ENCODE assay signal across 27 cellular contexts in genomic region chr1:76121850-76122249, GRCh38. TPM values are rescaled to one million over a fixed set of nuclear protein-coding genes. Genes with fewer than 3 reads are reported as not detected.
"Had no signal": no experiment of that assay in that cellular context is flagged by ENCODE, and none has a peak within 500 bp of the region (broad histone marks: within the 10 kb centered on the region; RNA-seq: fewer than 3 reads in every experiment).

No MANE protein-coding gene starts in this region.

- FAIRE-seq: colon, endothelial cell of umbilical vein, frontal cortex, TTC549 had no signal

- H3K4me3 ChIP-seq: adrenal gland, ascending aorta, ovary, right lobe of liver, skin epidermis, tibial nerve had no signal

- H3K27me3 Mint-ChIP-seq: activated naive CD8-positive, alpha-beta T cell; central memory CD8-positive, alpha-beta T cell; stimulated activated naive CD8-positive, alpha-beta T cell treated with anti-CD3 and anti-CD28 coated beads, Interleukin-15, amount 100 ng/mL, for 72 hours had no signal

- H3K27ac Mint-ChIP-seq: activated naive CD8-positive, alpha-beta T cell; activated T-helper 2 cell treated with anti-CD3 and anti-CD28 coated beads, Interferon-gamma antibody, Interleukin-2, Interleukin-4, amounts not matched to agents 10 μg/mL and 5 μg/mL and 100 μg/mL, durations not matched to agents 14 hours and 24 hours and 36 hours; effector memory CD8-positive, alpha-beta T cell; natural killer cell; stimulated activated naive CD8-positive, alpha-beta T cell treated with anti-CD3 and anti-CD28 coated beads, Interleukin-15, amount 100 ng/mL, for 72 hours had no signal

- H3K4me1 ChIP-seq: adrenal gland, ascending aorta, right lobe of liver, tibial nerve had no signal

- H3K36me3 ChIP-seq: adrenal gland, ascending aorta, neutrophil, ovary, right lobe of liver, tibial nerve had no signal

- H3K4me3 Mint-ChIP-seq: activated naive CD8-positive, alpha-beta T cell; activated T-cell treated with anti-CD3 and anti-CD28 coated beads, Interleukin-2, amount 50 U/mL, for 4 hours; central memory CD8-positive, alpha-beta T cell; effector memory CD8-positive, alpha-beta T cell; natural killer cell; stimulated activated naive CD8-positive, alpha-beta T cell treated with anti-CD3 and anti-CD28 coated beads, Interleukin-15, amount 100 ng/mL, for 72 hours had no signal

- DNase-seq: activated CD4-positive, alpha-beta T cell treated with anti-CD3 and anti-CD28 coated beads, Interleukin-2, amount 50 U/mL, for 48 hours; activated CD8-positive, alpha-beta memory T cell treated with anti-CD3 and anti-CD28 coated beads, Interleukin-2, amount 50 U/mL, for 48 hours; activated naive CD4-positive, alpha-beta T cell; activated T-cell treated with anti-CD3 and anti-CD28 coated beads, Interleukin-2, amount 50 U/mL, for 4 hours; adrenal gland; effector memory CD8-positive, alpha-beta T cell; head of caudate nucleus; islet precursor cell; midbrain; natural killer cell; ovary; right lobe of liver; stimulated activated CD4-positive, alpha-beta T cell treated with anti-CD3 and anti-CD28 coated beads, Interleukin-1b, Interleukin-23, amount 100 ng/mL, for 48 hours; stimulated activated naive CD8-positive, alpha-beta T cell treated with anti-CD3 and anti-CD28 coated beads, Interleukin-15, amount 100 ng/mL, for 72 hours; T-helper 1 cell had no signal

- ATAC-seq: activated T-cell treated with anti-CD3 and anti-CD28 coated beads, Interleukin-2, amount 50 U/mL, for 4 hours; effector memory CD8-positive, alpha-beta T cell; esophagus mucosa; natural killer cell; right lobe of liver; stimulated activated naive CD8-positive, alpha-beta T cell treated with anti-CD3 and anti-CD28 coated beads, Interleukin-15, amount 100 ng/mL, for 72 hours had no signal

- H3K4me1 Mint-ChIP-seq: central memory CD8-positive, alpha-beta T cell; natural killer cell; stimulated activated naive CD8-positive, alpha-beta T cell treated with anti-CD3 and anti-CD28 coated beads, Interleukin-15, amount 100 ng/mL, for 72 hours had no signal

- H3K36me3 Mint-ChIP-seq: activated naive CD8-positive, alpha-beta T cell; natural killer cell had no signal

- H3K27me3 ChIP-seq: adrenal gland, ascending aorta, neutrophil, ovary, right lobe of liver, tibial nerve had no signal

- H3K9me3 ChIP-seq: adrenal gland, ascending aorta, neutrophil, ovary, right lobe of liver, tibial nerve had no signal

- H3K27ac ChIP-seq: adrenal gland, ascending aorta, neutrophil, ovary, right lobe of liver, skin epidermis, tibial nerve had no signal

- H3K9me3 Mint-ChIP-seq: activated T-cell treated with anti-CD3 and anti-CD28 coated beads, Interleukin-2, amount 50 U/mL, for 4 hours; activated T-helper 2 cell treated with anti-CD3 and anti-CD28 coated beads, Interferon-gamma antibody, Interleukin-2, Interleukin-4, amounts not matched to agents 10 μg/mL and 5 μg/mL and 100 μg/mL, durations not matched to agents 14 hours and 24 hours and 36 hours; central memory CD8-positive, alpha-beta T cell; effector memory CD8-positive, alpha-beta T cell; natural killer cell; stimulated activated naive CD8-positive, alpha-beta T cell treated with anti-CD3 and anti-CD28 coated beads, Interleukin-15, amount 100 ng/mL, for 72 hours had no signal

RNA-seq across cellular contexts. Expression of gene ST6GALNAC3, which starts 47.3 kb away (rescaled TPM):
- total RNA-seq: activated T-helper 2 cell treated with anti-CD3 and anti-CD28 coated beads, Interferon-gamma antibody, Interleukin-2, Interleukin-4, amounts not matched to agents 10 μg/mL and 5 μg/mL and 100 μg/mL, durations not matched to agents 14 hours and 24 hours and 36 hours; natural killer cell had no signal
